Comparison of ENCODE assay signal across 11 cellular contexts in genomic region chr6:7196019-7196402, GRCh38.
A peak's percentile ranks its signal among the peaks of the same experiment; 100 is the strongest.
DNase-seq lines count a peak whose midpoint lies in the region; ATAC-seq and TF ChIP-seq lines count a peak whose summit lies in the region.
"Had no signal": no experiment of that assay in that cellular context is flagged by ENCODE, and none has a peak within 500 bp of the region (broad histone marks: within the 10 kb centered on the region; RNA-seq: fewer than 3 reads in every experiment).

No MANE protein-coding gene starts in this region.

- TF ChIP-seq CTCF in RWPE1 (conservative IDR thresholded peaks at IDR 0.05; ENCODE audit: low read depth) (no peak), neural crest cell (conservative IDR thresholded peaks at IDR 0.05) (no peak), type B pancreatic cell (conservative IDR thresholded peaks at IDR 0.05) (no peak)

- peak overlapping the region; percentile 72 for H3K27ac Mint-ChIP-seq in neural crest cell (ENCODE audit: unreplicated experiment)
- H3K27ac Mint-ChIP-seq in type B pancreatic cell, result no peak overlapping the region

- POLR2A ChIA-PET in RWPE1 (lab: Yijun Ruan, JAX; ENCODE audit: low non-redundant PET), result no interaction called here

- peak; percentile 3 for DNase-seq in NCI-H2171 treated with DMSO at 0.1 percent for 48 hours (lab: John Stamatoyannopoulos, UW)
- DNase-seq in NCI-H2171 (lab: John Stamatoyannopoulos, UW), result no peak
- no peak for DNase-seq in RWPE1 (ENCODE audit: low spot score)
- DNase-seq in epithelial cell of prostate (ENCODE audit: low read depth, low spot score), result no peak
- no peak for DNase-seq in neural crest cell (ENCODE audit: low read depth, low spot score)
- no peak for DNase-seq in type B pancreatic cell (ENCODE audit: extremely low spot score, unreplicated experiment)
- no peak for DNase-seq in activated CD8-positive, alpha-beta memory T cell treated with anti-CD3 and anti-CD28 coated beads, Interleukin-2, amount 50 U/mL, for 4 hours
- DNase-seq: NCI-H2081, stomach had no signal

- H3K4me1 Mint-ChIP-seq in neural crest cell, result peaks cover 4% of the 10 kb centered on the region
- peaks cover 18% of the 10 kb centered on the region for H3K4me1 Mint-ChIP-seq in type B pancreatic cell (ENCODE audit: unreplicated experiment)

- ATAC-seq in GM21381 (IDR thresholded peaks at IDR 0.05; ENCODE audit: unreplicated experiment), result no peak

- H3K4me3 Mint-ChIP-seq in neural crest cell (no peak overlapping the region), type B pancreatic cell (no peak overlapping the region)

- H3K27ac ChIP-seq in RWPE1, result peak overlapping the region; percentile 23
- H3K27ac ChIP-seq in epithelial cell of prostate, result peak overlapping the region; percentile 5
- H3K27ac ChIP-seq: 22Rv1 had no signal

- H3K27me3 Mint-ChIP-seq in neural crest cell (ENCODE audit: low read depth) (no peaks in the 10 kb centered on the region), type B pancreatic cell (no peaks in the 10 kb centered on the region)

- CTCF ChIA-PET in RWPE1 (lab: Yijun Ruan, JAX), result no interaction called here

- H3K36me3 Mint-ChIP-seq in neural crest cell (ENCODE audit: low read depth) (peaks cover 7% of the 10 kb centered on the region), type B pancreatic cell (peaks cover 26% of the 10 kb centered on the region)

- H3K9me3 Mint-ChIP-seq in neural crest cell, result no peaks in the 10 kb centered on the region
- no peaks in the 10 kb centered on the region for H3K9me3 Mint-ChIP-seq in type B pancreatic cell
